ENCODE assay signal across 9 cellular contexts in genomic region chr3:69541823-69542264, GRCh38.
DNase-seq lines count a peak whose midpoint lies in the region; ATAC-seq and TF ChIP-seq lines count a peak whose summit lies in the region.
"Had no signal": no experiment of that assay in that cellular context is flagged by ENCODE, and none has a peak within 500 bp of the region (broad histone marks: within the 10 kb centered on the region; RNA-seq: fewer than 3 reads in every experiment).

No MANE protein-coding gene starts in this region.

- no peak for TF ChIP-seq POLR2A in sigmoid colon (IDR thresholded peaks at IDR 0.05)

- DNase-seq in H7 (peak; percentile 73), adipocyte (ENCODE audit: low read depth) (no peak), right cardiac atrium (peak; percentile 47 to 77 (median 75)), sigmoid colon (no peak)
- DNase-seq in activated CD8-positive, alpha-beta memory T cell treated with anti-CD3 and anti-CD28 coated beads, Interleukin-2, amount 50 U/mL, for 4 hours, result no peak

- TF ChIP-seq CTCF in sigmoid colon (IDR thresholded peaks at IDR 0.05), result no peak

- H3K9me3 ChIP-seq in adipocyte (ENCODE audit: control insufficient read depth, low read length) (no peaks in the 10 kb centered on the region), right cardiac atrium (ENCODE audit: control insufficient read depth, low read length) (no peaks in the 10 kb centered on the region), sigmoid colon (no peaks in the 10 kb centered on the region)

- H3K36me3 ChIP-seq in H7 (replicated peaks; ENCODE audit: control insufficient read depth, insufficient read depth, low read length) (no peaks in the 10 kb centered on the region), adipocyte (ENCODE audit: control insufficient read depth, insufficient read depth, low read length, severe bottlenecking) (no peaks in the 10 kb centered on the region), sigmoid colon (no peaks in the 10 kb centered on the region)

- ATAC-seq in right cardiac atrium (peak; percentile 34 to 49), HG03095 (IDR thresholded peaks at IDR 0.05; ENCODE audit: unreplicated experiment) (no peak), HG02870 (IDR thresholded peaks at IDR 0.05; ENCODE audit: unreplicated experiment) (no peak), GM19455 (IDR thresholded peaks at IDR 0.05; ENCODE audit: unreplicated experiment) (no peak)
- ATAC-seq: Panc1 had no signal

- intact Hi-C loops in right cardiac atrium (cut with DNase I) (loop anchor here (5.0 to 10.0 kb wide), 4 partner anchors 97 to 125 kb away; no protein-coding TSS in a partner anchor), sigmoid colon (cut with DNase I) (no loop called here)

- no peak for TF ChIP-seq EP300 in sigmoid colon (IDR thresholded peaks at IDR 0.05)

- peaks cover 7% of the 10 kb centered on the region for H3K4me1 ChIP-seq in adipocyte (ENCODE audit: control insufficient read depth, insufficient read depth, low read length)
- no peaks in the 10 kb centered on the region for H3K4me1 ChIP-seq in right cardiac atrium (ENCODE audit: control insufficient read depth, insufficient read depth, low read length)
- H3K4me1 ChIP-seq in sigmoid colon, result peaks cover 0 to 22% (median 18%) of the 10 kb centered on the region in 4 donors

- peak overlapping the region; percentile 63 for H3K4me3 ChIP-seq in H7 (ENCODE audit: insufficient read depth, low read depth, low read length)
- H3K4me3 ChIP-seq in adipocyte (ENCODE audit: low read length), result peak overlapping the region; percentile 46
- H3K4me3 ChIP-seq in right cardiac atrium (ENCODE audit: low read length), result peak overlapping the region; percentile 82
- peak overlapping the region; percentile 15 to 46 (median 34) for H3K4me3 ChIP-seq in sigmoid colon

- no peak overlapping the region for H3K9ac ChIP-seq in adipocyte (ENCODE audit: low read length)

- WGBS in right cardiac atrium, result under 1% methylated on average over 48 of the region's 48 CpGs
- WGBS in sigmoid colon, 2 donors, result 1 to 11% methylated on average over 48 of the region's 48 CpGs

- H3K27ac ChIP-seq in right cardiac atrium (ENCODE audit: low read length) (peak overlapping the region; percentile 34), sigmoid colon (peak overlapping the region in 1 of 4 donors; percentile 1)

- H3K27me3 ChIP-seq in H7 (ENCODE audit: control insufficient read depth, insufficient read depth, low read length) (peaks cover 38% of the 10 kb centered on the region), adipocyte (replicated peaks; ENCODE audit: control insufficient read depth, insufficient read depth, low read length) (peaks cover 52% of the 10 kb centered on the region), right cardiac atrium (ENCODE audit: control insufficient read depth, insufficient read depth) (no peaks in the 10 kb centered on the region), sigmoid colon (peaks cover 0 to 41% (median 18%) of the 10 kb centered on the region in 3 donors)

Comparison
In these comparisons a context has a peak if more than half of its experiments do, and no peak if none do; other contexts are left out.
1. DNase-seq: peak in H7 (single experiment) and right cardiac atrium (3 of 3); none in adipocyte (single experiment), sigmoid colon (single experiment) and activated CD8-positive, alpha-beta memory T cell treated with anti-CD3 and anti-CD28 coated beads, Interleukin-2, amount 50 U/mL, for 4 hours (single experiment).
2. ATAC-seq: peak in right cardiac atrium (2 of 2); none in HG03095 (single experiment), HG02870 (single experiment) and GM19455 (single experiment).
3. Peak in every context shown above with its lines, with median percentiles within 50 percentile points of each other: H3K4me3 ChIP-seq.